27 cellular contexts compared by ENCODE assay signal in the genomic region with DNA sequence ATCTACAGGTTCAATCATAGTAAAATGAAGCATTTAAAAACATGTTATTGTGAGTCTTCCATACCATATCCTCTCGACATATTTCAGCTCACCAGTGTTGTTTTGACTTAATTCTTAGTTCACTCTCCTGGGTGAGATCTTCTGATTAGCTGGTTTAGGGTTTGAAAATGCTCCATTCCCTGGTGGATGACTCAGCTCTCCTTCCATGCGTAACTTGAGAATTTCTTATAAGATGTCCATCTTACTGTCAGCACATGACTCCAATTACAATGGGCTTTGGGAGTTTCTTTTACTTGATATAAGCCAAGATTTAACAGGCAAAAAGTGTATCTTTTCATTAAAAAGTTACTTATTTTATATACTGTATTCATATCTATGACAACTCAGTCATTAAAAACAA.
DNase-seq lines count a peak whose midpoint lies in the region; ATAC-seq and TF ChIP-seq lines count a peak whose summit lies in the region.
"Had no signal": no experiment of that assay in that cellular context is flagged by ENCODE, and none has a peak within 500 bp of the region (broad histone marks: within the 10 kb centered on the region; RNA-seq: fewer than 3 reads in every experiment).

No MANE protein-coding gene starts in this region.

- DNase-seq in HCEC 1CT (peak; percentile 24), OCI-M1 (lab: John Stamatoyannopoulos, UW) (peak; percentile 75), choroid plexus epithelial cell (ENCODE audit: low read depth) (peak; percentile 62), neural progenitor cell (ENCODE audit: low spot score) (no peak), DMS153 (lab: John Stamatoyannopoulos, UW) (no peak), Ammon's horn (ENCODE audit: low spot score) (no peak)
- DNase-seq: activated CD4-positive, alpha-beta memory T cell treated with anti-CD3 and anti-CD28 coated beads for 36 hours; activated naive CD4-positive, alpha-beta T cell; anterior cingulate cortex; Calu3; endodermal cell; GDM1; hippocampal formation; natural killer cell; NCI-H1694 treated with DMSO at 0.1 percent for 48 hours; NCI-H524; SHP77 treated with DMSO at 0.1 percent for 48 hours; small intestine; stimulated activated CD4-positive, alpha-beta T cell treated with anti-CD3 and anti-CD28 coated beads, Interleukin-4, amount 100 ng/mL, for 24 hours; upper lobe of left lung; WERI-Rb-1 had no signal

- no peak overlapping the region for H3K4me3 Mint-ChIP-seq in neural progenitor cell
- H3K4me3 Mint-ChIP-seq: activated CD4-positive, alpha-beta memory T cell treated with anti-CD3 and anti-CD28 coated beads for 36 hours; B cell; endodermal cell; natural killer cell; T-helper 1 cell treated with Interleukin-12 subunit alpha and Interleukin-12 subunit beta and Interleukin-4 antibody, amounts not matched to agents 30 μg/mL and 1 μg/mL, for 36 hours had no signal

- no peaks in the 10 kb centered on the region for H3K27me3 Mint-ChIP-seq in neural progenitor cell (ENCODE audit: insufficient read depth, low read depth)
- H3K27me3 Mint-ChIP-seq: activated CD4-positive, alpha-beta memory T cell treated with anti-CD3 and anti-CD28 coated beads for 36 hours; B cell; progenitor cell of endocrine pancreas had no signal

- H3K27ac Mint-ChIP-seq in neural progenitor cell: no peak overlapping the region
- H3K27ac Mint-ChIP-seq: activated CD4-positive, alpha-beta memory T cell treated with anti-CD3 and anti-CD28 coated beads for 36 hours; B cell; natural killer cell; progenitor cell of endocrine pancreas; T-helper 1 cell treated with Interleukin-12 subunit alpha and Interleukin-12 subunit beta and Interleukin-4 antibody, amounts not matched to agents 30 μg/mL and 1 μg/mL, for 36 hours had no signal

- H3K9ac ChIP-seq in neural progenitor cell: no peak overlapping the region

- no peak for TF ChIP-seq CTCF in choroid plexus epithelial cell (conservative IDR thresholded peaks at IDR 0.05; ENCODE audit: low read depth, low read length)
- no peak for TF ChIP-seq CTCF in neural progenitor cell (IDR thresholded peaks at IDR 0.05)

- H2AFZ ChIP-seq in neural progenitor cell (replicated peaks): peak overlapping the region; percentile 23

- H3K4me1 Mint-ChIP-seq in neural progenitor cell: no peaks in the 10 kb centered on the region
- H3K4me1 Mint-ChIP-seq: B cell, natural killer cell had no signal

- no peaks in the 10 kb centered on the region for H3K9me3 ChIP-seq in neural progenitor cell (ENCODE audit: low read depth)
- H3K9me3 ChIP-seq: HAP-1, upper lobe of left lung had no signal

- H3K27me3 ChIP-seq in neural progenitor cell: no peaks in the 10 kb centered on the region
- H3K27me3 ChIP-seq: upper lobe of left lung had no signal

- no peaks in the 10 kb centered on the region for H3K36me3 ChIP-seq in neural progenitor cell
- H3K36me3 ChIP-seq: HAP-1, upper lobe of left lung, WERI-Rb-1 had no signal

- no peaks in the 10 kb centered on the region for H3K4me1 ChIP-seq in neural progenitor cell
- H3K4me1 ChIP-seq: upper lobe of left lung had no signal

- H3K9me3 Mint-ChIP-seq in neural progenitor cell: no peaks in the 10 kb centered on the region
- H3K9me3 Mint-ChIP-seq: endodermal cell; T-helper 1 cell treated with Interleukin-12 subunit alpha and Interleukin-12 subunit beta and Interleukin-4 antibody, amounts not matched to agents 30 μg/mL and 1 μg/mL, for 36 hours had no signal

- H4K20me1 ChIP-seq in neural progenitor cell (ENCODE audit: low read depth): no peaks in the 10 kb centered on the region

- H3K4me3 ChIP-seq in choroid plexus epithelial cell (ENCODE audit: low read depth, low read length) (no peak overlapping the region), neural progenitor cell (no peak overlapping the region)
- H3K4me3 ChIP-seq: HAP-1, upper lobe of left lung had no signal

- H3K79me2 ChIP-seq in neural progenitor cell (ENCODE audit: low read depth): no peaks in the 10 kb centered on the region

- no peak overlapping the region for H3K4me2 ChIP-seq in neural progenitor cell

- no peaks in the 10 kb centered on the region for H3K36me3 Mint-ChIP-seq in neural progenitor cell
- H3K36me3 Mint-ChIP-seq: activated CD4-positive, alpha-beta memory T cell treated with anti-CD3 and anti-CD28 coated beads for 36 hours; natural killer cell had no signal

- ATAC-seq in HG02852 (IDR thresholded peaks at IDR 0.05; ENCODE audit: unreplicated experiment) (no peak), HG03457 (IDR thresholded peaks at IDR 0.05; ENCODE audit: unreplicated experiment) (no peak)
- ATAC-seq: natural killer cell had no signal

- H3K27ac ChIP-seq in neural progenitor cell: no peak overlapping the region
- H3K27ac ChIP-seq: upper lobe of left lung, WERI-Rb-1 had no signal

- no peaks in the 10 kb centered on the region for H3F3A ChIP-seq in neural progenitor cell (ENCODE audit: low read depth)

Comparison
In these comparisons a context has a peak if more than half of its experiments do, and no peak if none do; other contexts are left out.
1. DNase-seq: peak in HCEC 1CT (single experiment), OCI-M1 (single experiment) and choroid plexus epithelial cell (single experiment); none in neural progenitor cell (single experiment), DMS153 (single experiment) and Ammon's horn (single experiment).